In genomic region chr15:45113380-45113990, GRCh38 we compare ENCODE assay signal across 18 cellular contexts. TPM values are rescaled to one million over a fixed set of nuclear protein-coding genes. Genes with fewer than 3 reads are reported as not detected.
DNase-seq lines count a peak whose midpoint lies in the region; ATAC-seq and TF ChIP-seq lines count a peak whose summit lies in the region.
"Had no signal": no experiment of that assay in that cellular context is flagged by ENCODE, and none has a peak within 500 bp of the region (broad histone marks: within the 10 kb centered on the region; RNA-seq: fewer than 3 reads in every experiment).

No MANE protein-coding gene starts in this region.

- CTCF ChIA-PET in CD4-positive, alpha-beta T cell (lab: Charles Lee) = no interaction called here

- no peaks in the 10 kb centered on the region for H3K36me3 Mint-ChIP-seq in CD4-positive, alpha-beta T cell (ENCODE audit: low read depth)
- no peaks in the 10 kb centered on the region for H3K36me3 Mint-ChIP-seq in central memory CD8-positive, alpha-beta T cell (ENCODE audit: insufficient read depth)
- H3K36me3 Mint-ChIP-seq: immature natural killer cell had no signal

- H3K36me3 ChIP-seq in H7 (replicated peaks; ENCODE audit: control insufficient read depth, insufficient read depth, low read length) (no peaks in the 10 kb centered on the region), mucosa of stomach (ENCODE audit: control insufficient read depth, insufficient read depth, low read length) (no peaks in the 10 kb centered on the region)
- H3K36me3 ChIP-seq: SJSA1, spleen had no signal

- H3K27me3 Mint-ChIP-seq in CD4-positive, alpha-beta T cell = peaks cover 90% of the 10 kb centered on the region
- peaks cover 92% of the 10 kb centered on the region for H3K27me3 Mint-ChIP-seq in central memory CD8-positive, alpha-beta T cell

- DNase-seq in CD4-positive, alpha-beta T cell = no peak
- peak; percentile 61 for DNase-seq in H7
- no peak for DNase-seq in central memory CD8-positive, alpha-beta T cell (ENCODE audit: low spot score in 2 of 2)
- DNase-seq in NCI-H1436 (lab: John Stamatoyannopoulos, UW) = no peak
- DNase-seq in stimulated activated naive CD4-positive, alpha-beta T cell (lab: John Stamatoyannopoulos, UW) = no peak
- DNase-seq in activated CD4-positive, CD25-positive, alpha-beta regulatory T cell treated with anti-CD3 and anti-CD28 coated beads, Interleukin-2, amount 50 U/mL, for 72 hours = no peak
- DNase-seq: activated gamma-delta T cell treated with Interleukin-2 at 50 U/mL for 16 hours; DMS79; effector CD8-positive, alpha-beta T cell; GM23248; immature natural killer cell; mesenchymal stem cell; spleen had no signal

- H3K27me3 ChIP-seq in CD4-positive, alpha-beta T cell (ENCODE audit: control insufficient read depth, insufficient read depth, low read length) = peaks cover 84% of the 10 kb centered on the region
- peaks cover 89% of the 10 kb centered on the region for H3K27me3 ChIP-seq in H7 (ENCODE audit: control insufficient read depth, insufficient read depth, low read length)
- H3K27me3 ChIP-seq in mucosa of stomach (ENCODE audit: control insufficient read depth, insufficient read depth, low read length) = peaks cover 81% of the 10 kb centered on the region

- H3K27ac Mint-ChIP-seq in CD4-positive, alpha-beta T cell = no peak overlapping the region
- no peak overlapping the region for H3K27ac Mint-ChIP-seq in central memory CD8-positive, alpha-beta T cell (ENCODE audit: low read depth)
- H3K27ac Mint-ChIP-seq: immature natural killer cell had no signal

- peak overlapping the region; percentile 24; the same call in 1 of the 2 replicates for H3K4me3 ChIP-seq in H7 (ENCODE audit: insufficient read depth, low read depth, low read length)
- no peak overlapping the region for H3K4me3 ChIP-seq in mucosa of stomach (ENCODE audit: low read length)
- H3K4me3 ChIP-seq: GM23248, SJSA1 had no signal

- ATAC-seq in CD4-positive, alpha-beta T cell (ENCODE audit: poor library complexity) = no peak
- no peak for ATAC-seq in central memory CD8-positive, alpha-beta T cell (replicated peaks; ENCODE audit: extremely low read depth, poor library complexity, severe bottlenecking)
- ATAC-seq in GM19463 (IDR thresholded peaks at IDR 0.05; ENCODE audit: unreplicated experiment) = no peak

- H3K27ac ChIP-seq in CD4-positive, alpha-beta T cell (ENCODE audit: low read depth, low read length) = no peak overlapping the region
- H3K27ac ChIP-seq: GM23248, parathyroid adenoma, SJSA1, spleen had no signal

- POLR2A ChIA-PET in CD4-positive, alpha-beta T cell (lab: Charles Lee) = no interaction called here

- TF ChIP-seq CTCF in CD4-positive, alpha-beta T cell (IDR thresholded peaks at IDR 0.05) = no peak

- peaks cover 62% of the 10 kb centered on the region for H3K4me1 Mint-ChIP-seq in CD4-positive, alpha-beta T cell (ENCODE audit: low read depth)
- H3K4me1 Mint-ChIP-seq in central memory CD8-positive, alpha-beta T cell = peaks cover 30% of the 10 kb centered on the region

- no peaks in the 10 kb centered on the region for H3K9me3 Mint-ChIP-seq in CD4-positive, alpha-beta T cell
- no peaks in the 10 kb centered on the region for H3K9me3 Mint-ChIP-seq in central memory CD8-positive, alpha-beta T cell

- peaks cover 50% of the 10 kb centered on the region for H3K4me1 ChIP-seq in mucosa of stomach (ENCODE audit: control insufficient read depth, insufficient read depth, low read length)
- H3K4me1 ChIP-seq: parathyroid adenoma, SJSA1 had no signal

- intact Hi-C loops in CD4-positive, alpha-beta T cell (cut with DNase I, micrococcal nuclease) = no loop called here

- H3K9ac ChIP-seq in mucosa of stomach (ENCODE audit: low read length) = peak overlapping the region; percentile 5
- H3K9ac ChIP-seq: GM23248, parathyroid adenoma had no signal

- no peaks in the 10 kb centered on the region for H3K9me3 ChIP-seq in CD4-positive, alpha-beta T cell (ENCODE audit: control insufficient read depth, low read length)
- no peaks in the 10 kb centered on the region for H3K9me3 ChIP-seq in mucosa of stomach (ENCODE audit: control insufficient read depth, low read length)
- H3K9me3 ChIP-seq: SJSA1, spleen had no signal

- peak overlapping the region; percentile 50 for H3K4me3 Mint-ChIP-seq in CD4-positive, alpha-beta T cell
- H3K4me3 Mint-ChIP-seq in central memory CD8-positive, alpha-beta T cell = peak overlapping the region; percentile 24

RNA-seq across cellular contexts. Expression of gene DUOX2, which starts 0.5 kb away (rescaled TPM):
- under 1 TPM; 0.05 to 0.08 TPM for total RNA-seq in CD4-positive, alpha-beta T cell
- 0.15 TPM in 1 of 2 replicates, not detected in the other for total RNA-seq in H7 (2014; rRNA removed; shearing (Covaris generic))
- total RNA-seq: fibroblast of villous mesenchyme, GM23248, SJSA1, spleen had no signal

RNA-seq across cellular contexts. Expression of gene DUOXA2, which starts 0.6 kb away (rescaled TPM):
- not detected for total RNA-seq in CD4-positive, alpha-beta T cell
- total RNA-seq in H7 (2014; rRNA removed; shearing (Covaris generic)) = not detected in 2 replicates
- total RNA-seq: fibroblast of villous mesenchyme, GM23248, SJSA1, spleen had no signal

RNA-seq across cellular contexts. Expression of gene DUOXA1, which starts 16.2 kb away (rescaled TPM):
- total RNA-seq in CD4-positive, alpha-beta T cell = 1 to 10 TPM in 1 of 2 experiments, under 1 TPM in 1; 0.44 to 1.0 TPM
- 0.07 TPM in 1 of 2 replicates, not detected in the other for total RNA-seq in H7 (2014; rRNA removed; shearing (Covaris generic))
- total RNA-seq: fibroblast of villous mesenchyme, SJSA1 had no signal

RNA-seq across cellular contexts. Expression of gene DUOX1, which starts 16.3 kb away (rescaled TPM):
- total RNA-seq in CD4-positive, alpha-beta T cell = under 1 TPM; 0.17 to 0.25 TPM
- total RNA-seq in H7 (2014; rRNA removed; shearing (Covaris generic)) = 0.24 and 0.37 TPM in 2 replicates
- total RNA-seq: fibroblast of villous mesenchyme, SJSA1 had no signal
